32 cellular contexts compared by ENCODE assay signal in genomic region chr3:187765342-187765741, GRCh38. TPM values are rescaled to one million over a fixed set of nuclear protein-coding genes. Genes with fewer than 3 reads are reported as not detected.
DNase-seq lines count a peak whose midpoint lies in the region; ATAC-seq and TF ChIP-seq lines count a peak whose summit lies in the region.
"Had no signal": no experiment of that assay in that cellular context is flagged by ENCODE, and none has a peak within 500 bp of the region (broad histone marks: within the 10 kb centered on the region; RNA-seq: fewer than 3 reads in every experiment).

No MANE protein-coding gene starts in this region.

- H3K27ac ChIP-seq in SK-N-SH (ENCODE audit: low read depth in 2 of 2, low read length in 1 of 2): peak overlapping the region in 1 of 2 experiments; percentile 68; a peak in 2 of 4 replicates
- no peak overlapping the region for H3K27ac ChIP-seq in PC-3 (ENCODE audit: low read length)
- H3K27ac ChIP-seq in ovary: no peak overlapping the region
- H3K27ac ChIP-seq: 22Rv1, dorsolateral prefrontal cortex, RWPE1, transverse colon had no signal

- peaks cover 4% of the 10 kb centered on the region for H3K9me3 Mint-ChIP-seq in activated CD8-positive, alpha-beta memory T cell treated with anti-CD3 and anti-CD28 coated beads, Interleukin-2, amount 10 ng/mL, durations not matched to agents 7 days and 5 days (ENCODE audit: low read depth)
- H3K9me3 Mint-ChIP-seq: activated naive CD4-positive, alpha-beta T cell treated with anti-CD3 and anti-CD28 coated beads for 36 hours; activated T-cell treated with anti-CD3 and anti-CD28 coated beads, Interleukin-2, amount 50 U/mL, for 4 hours had no signal

- H3K27ac Mint-ChIP-seq in activated CD8-positive, alpha-beta memory T cell treated with anti-CD3 and anti-CD28 coated beads, Interleukin-2, amount 10 ng/mL, durations not matched to agents 7 days and 5 days: no peak overlapping the region
- H3K27ac Mint-ChIP-seq: activated naive CD4-positive, alpha-beta T cell treated with anti-CD3 and anti-CD28 coated beads for 36 hours; IgD-negative memory B cell; naive thymus-derived CD4-positive, alpha-beta T cell had no signal

- intact Hi-C loops in PC-3 (cut with micrococcal nuclease): no loop called here
- intact Hi-C loops in ovary (cut with DNase I): no loop called here

- H2AFZ ChIP-seq in SK-N-SH (ENCODE audit: low read depth) (no peak overlapping the region), PC-3 (ENCODE audit: low read length) (no peak overlapping the region)

- H3K4me1 ChIP-seq in SK-N-SH (ENCODE audit: control insufficient read depth in 1 of 2, insufficient read depth in 2 of 2, low read depth in 1 of 2, low read length in 1 of 2): peaks cover 3 to 4% of the 10 kb centered on the region in 2 experiments; a peak in 2 of 4 replicates
- H3K4me1 ChIP-seq in PC-3 (ENCODE audit: insufficient read depth, low read length): peaks cover 27% of the 10 kb centered on the region
- no peaks in the 10 kb centered on the region for H3K4me1 ChIP-seq in ovary (ENCODE audit: insufficient read depth)

- TF ChIP-seq CTCF in SK-N-SH (IDR thresholded peaks at IDR 0.05) (no peak), PC-3 (conservative IDR thresholded peaks at IDR 0.05; ENCODE audit: low read depth, low read length) (no peak), fibroblast of mammary gland (conservative IDR thresholded peaks at IDR 0.05; ENCODE audit: control insufficient read depth, insufficient read depth, low read depth, low read length) (no peak), ovary (IDR thresholded peaks at IDR 0.05) (no peak)

- ATAC-seq in SK-N-SH treated with all-trans-retinoic acid at 6 μM for 48 hours (no peak), PC-3 (peak; percentile 69), GM18502 (IDR thresholded peaks at IDR 0.05; ENCODE audit: poor library complexity, unreplicated experiment) (no peak)
- no peak for ATAC-seq in activated CD8-positive, alpha-beta memory T cell treated with anti-CD3 and anti-CD28 coated beads, Interleukin-2, amount 10 ng/mL, durations not matched to agents 7 days and 5 days
- ATAC-seq: activated T-cell treated with anti-CD3 and anti-CD28 coated beads, Interleukin-2, amount 50 U/mL, for 4 hours; naive thymus-derived CD4-positive, alpha-beta T cell had no signal

- H3K36me3 ChIP-seq in SK-N-SH (replicated peaks in 1 of 2; ENCODE audit: control insufficient read depth in 1 of 2, insufficient read depth in 2 of 2, low read length in 1 of 2) (no peaks in the 10 kb centered on the region), PC-3 (ENCODE audit: low read depth, low read length) (no peaks in the 10 kb centered on the region), ovary (no peaks in the 10 kb centered on the region)
- H3K36me3 ChIP-seq: BE2C, stomach, transverse colon had no signal

- H3K9ac ChIP-seq in SK-N-SH (no peak overlapping the region), PC-3 (ENCODE audit: low read length) (no peak overlapping the region)

- peaks cover 14% of the 10 kb centered on the region for H3K36me3 Mint-ChIP-seq in activated CD8-positive, alpha-beta memory T cell treated with anti-CD3 and anti-CD28 coated beads, Interleukin-2, amount 10 ng/mL, durations not matched to agents 7 days and 5 days

- BruUV-seq in PC-3 (replicated peaks; lab: Mats Ljungman, UMichigan): no TSS peak

- no peak overlapping the region for H3K4me3 ChIP-seq in SK-N-SH (ENCODE audit: low read depth in 2 of 2, low read length in 1 of 2)
- H3K4me3 ChIP-seq in PC-3 (ENCODE audit: low read length): no peak overlapping the region
- no peak overlapping the region for H3K4me3 ChIP-seq in fibroblast of mammary gland (ENCODE audit: control insufficient read depth, low read depth, low read length)
- H3K4me3 ChIP-seq in ovary: no peak overlapping the region
- H3K4me3 ChIP-seq: dorsolateral prefrontal cortex, stomach, transverse colon had no signal

- H3K79me2 ChIP-seq in SK-N-SH (ENCODE audit: insufficient read depth) (no peaks in the 10 kb centered on the region), PC-3 (ENCODE audit: low read length) (no peaks in the 10 kb centered on the region)

- POLR2A ChIA-PET in SK-N-SH (lab: Yijun Ruan, JAX): no interaction called here
- POLR2A ChIA-PET in PC-3 (lab: Charles Lee; ENCODE audit: unreplicated experiment): no interaction called here

- no peaks in the 10 kb centered on the region for H4K20me1 ChIP-seq in SK-N-SH (ENCODE audit: insufficient read depth)
- H4K20me1 ChIP-seq in PC-3 (ENCODE audit: low read length): no peaks in the 10 kb centered on the region

- peaks cover 21% of the 10 kb centered on the region for H3F3A ChIP-seq in SK-N-SH (replicated peaks; ENCODE audit: insufficient read depth)
- H3F3A ChIP-seq in PC-3 (ENCODE audit: low read length, unreplicated experiment): no peaks in the 10 kb centered on the region

- WGBS in SK-N-SH (ENCODE audit: low lambda C conversion rate): 88% methylated on average over 2 of the region's 2 CpGs
- 96 to 97% (median 96%) methylated on average over 2 of the region's 2 CpGs for WGBS in ovary, 3 donors

- H3K4me1 Mint-ChIP-seq in activated CD8-positive, alpha-beta memory T cell treated with anti-CD3 and anti-CD28 coated beads, Interleukin-2, amount 10 ng/mL, durations not matched to agents 7 days and 5 days: peaks cover 14% of the 10 kb centered on the region

- H3K4me2 ChIP-seq in SK-N-SH (no peak overlapping the region), PC-3 (ENCODE audit: low read length) (no peak overlapping the region)

- no peaks in the 10 kb centered on the region for H3K9me2 ChIP-seq in SK-N-SH
- H3K9me2 ChIP-seq in PC-3 (replicated peaks; ENCODE audit: low read length): no peaks in the 10 kb centered on the region

- peaks cover 5% of the 10 kb centered on the region for H3K27me3 Mint-ChIP-seq in activated CD8-positive, alpha-beta memory T cell treated with anti-CD3 and anti-CD28 coated beads, Interleukin-2, amount 10 ng/mL, durations not matched to agents 7 days and 5 days
- H3K27me3 Mint-ChIP-seq: IgD-negative memory B cell; naive thymus-derived CD4-positive, alpha-beta T cell had no signal

- no peaks in the 10 kb centered on the region for H3K27me3 ChIP-seq in SK-N-SH (ENCODE audit: insufficient read depth)
- H3K27me3 ChIP-seq in PC-3 (ENCODE audit: low read length): no peaks in the 10 kb centered on the region
- no peaks in the 10 kb centered on the region for H3K27me3 ChIP-seq in ovary
- H3K27me3 ChIP-seq: BE2C, dorsolateral prefrontal cortex, stomach, transverse colon had no signal

- TF ChIP-seq POLR2A in ovary (IDR thresholded peaks at IDR 0.05): no peak

- TF ChIP-seq EP300 in SK-N-SH (IDR thresholded peaks at IDR 0.05; ENCODE audit: borderline replicate concordance in 1 of 2, low read depth in 1 of 2, low read length in 1 of 2) (no peak), ovary (IDR thresholded peaks at IDR 0.05) (no peak)

- CTCF ChIA-PET in SK-N-SH (lab: Yijun Ruan, JAX) (no interaction called here), PC-3 (lab: Charles Lee) (no interaction called here)
- CTCF ChIA-PET in activated CD8-positive, alpha-beta memory T cell treated with anti-CD3 and anti-CD28 coated beads, Interleukin-2, amount 10 ng/mL, durations not matched to agents 7 days and 5 days (lab: Charles Lee): no interaction called here

- no peak for TF ChIP-seq RAD21 in SK-N-SH (IDR thresholded peaks at IDR 0.05; ENCODE audit: low read length)

- no peaks in the 10 kb centered on the region for H3K9me3 ChIP-seq in SK-N-SH
- H3K9me3 ChIP-seq in PC-3 (ENCODE audit: low read length): no peaks in the 10 kb centered on the region
- no peaks in the 10 kb centered on the region for H3K9me3 ChIP-seq in ovary
- H3K9me3 ChIP-seq: BE2C, Caco-2, stomach, transverse colon had no signal

- no peak overlapping the region for H3K4me3 Mint-ChIP-seq in activated CD8-positive, alpha-beta memory T cell treated with anti-CD3 and anti-CD28 coated beads, Interleukin-2, amount 10 ng/mL, durations not matched to agents 7 days and 5 days
- H3K4me3 Mint-ChIP-seq: activated naive CD4-positive, alpha-beta T cell treated with anti-CD3 and anti-CD28 coated beads for 36 hours; activated T-cell treated with anti-CD3 and anti-CD28 coated beads, Interleukin-2, amount 50 U/mL, for 4 hours; IgD-negative memory B cell; naive thymus-derived CD4-positive, alpha-beta T cell had no signal

- no peak for DNase-seq in SK-N-SH
- peak; percentile 55 for DNase-seq in PC-3
- peak; percentile 85 for DNase-seq in fibroblast of mammary gland (ENCODE audit: low read depth)
- DNase-seq in renal cortical epithelial cell (ENCODE audit: low read depth): peak; percentile 70
- no peak for DNase-seq in activated CD8-positive, alpha-beta memory T cell treated with anti-CD3 and anti-CD28 coated beads, Interleukin-2, amount 10 ng/mL, durations not matched to agents 7 days and 5 days
- no peak for DNase-seq in ovary
- DNase-seq: activated CD4-positive, CD25-positive, alpha-beta regulatory T cell; activated naive CD4-positive, alpha-beta T cell treated with anti-CD3 and anti-CD28 coated beads for 36 hours; activated T-cell treated with anti-CD3 and anti-CD28 coated beads, Interleukin-2, amount 50 U/mL, for 4 hours; amniotic stem cell; BE2C; Caco-2; caudate nucleus; DND-41; dorsolateral prefrontal cortex; kidney; MM.1S; naive thymus-derived CD4-positive, alpha-beta T cell; NCI-H1694; NCI-H2171 treated with DMSO at 0.1 percent for 48 hours; NCI-H526 treated with DMSO at 0.1 percent for 48 hours; occipital lobe; stimulated activated CD4-positive, alpha-beta T cell treated with anti-CD3 and anti-CD28 coated beads, Interleukin-12 subunit alpha, Interleukin-12 subunit beta, amount 100 ng/mL, for 4 hours; stimulated activated CD4-positive, alpha-beta T cell treated with anti-CD3 and anti-CD28 coated beads, Interleukin-4, amount 100 ng/mL, for 4 hours; stomach; T1000; transverse colon had no signal

TF ChIP-seq in SK-N-SH, 30 proteins besides CTCF, POLR2A, EP300 and RAD21 (continues in another document):
- TF ChIP-seq FOSL2 (IDR thresholded peaks at IDR 0.05; ENCODE audit: borderline replicate concordance, low read depth) (peak; percentile 56; the same call in 1 of the 2 replicates), TCF12 (IDR thresholded peaks at IDR 0.05) (peak; percentile 77), GABPA (IDR thresholded peaks at IDR 0.05; ENCODE audit: low read depth) (no peak)

TF ChIP-seq in SK-N-SH treated with all-trans-retinoic acid at 6 μM for 48 hours, 23 proteins besides CTCF, POLR2A, EP300 and RAD21:
- TF ChIP-seq GLIS3 (CRISPR knock-in tag; IDR thresholded peaks at IDR 0.05) (no peak), RARB (CRISPR knock-in tag; IDR thresholded peaks at IDR 0.05) (no peak), CSDC2 (CRISPR knock-in tag; IDR thresholded peaks at IDR 0.05) (no peak), ZFP3 (CRISPR knock-in tag; IDR thresholded peaks at IDR 0.05) (no peak), ZNF70 (CRISPR knock-in tag; IDR thresholded peaks at IDR 0.05) (no peak), ZFP30 (CRISPR knock-in tag; IDR thresholded peaks at IDR 0.05) (no peak)

RNA-seq across cellular contexts. Expression of gene BCL6, which starts 20.1 kb away (rescaled TPM):
- 13.8 and 14.0 TPM in 2 replicates for polyA plus RNA-seq in SK-N-SH (2012; rRNA removed)
- 6.0 and 7.6 TPM in 2 replicates for polyA plus RNA-seq in SK-N-SH (2012; cell fraction: cytosol; rRNA removed)
- polyA plus RNA-seq in SK-N-SH (2012; cell fraction: nucleus; rRNA removed): 71.7 and 72.8 TPM in 2 replicates
- 7.7 and 11.8 TPM in 2 replicates for total RNA-seq in PC-3 (2014; rRNA removed)
- total RNA-seq in renal cortical epithelial cell: 4.7 and 24.0 TPM in 2 replicates
- 10 to 100 TPM; 12.1 to 13.2 TPM for total RNA-seq in activated CD8-positive, alpha-beta memory T cell treated with anti-CD3 and anti-CD28 coated beads, Interleukin-2, amount 10 ng/mL, durations not matched to agents 7 days and 5 days
- 10 to 100 TPM; 51.6 to 91.1 (median 60.2) TPM for total RNA-seq in ovary
- 10 to 100 TPM; 46.3 to 46.8 TPM for polyA plus RNA-seq in ovary

Comparison
In these comparisons a context has a peak if more than half of its experiments do, and no peak if none do; other contexts are left out.
1. DNase-seq: peak in PC-3 (single experiment), fibroblast of mammary gland (single experiment) and renal cortical epithelial cell (single experiment); none in SK-N-SH (single experiment), activated CD8-positive, alpha-beta memory T cell treated with anti-CD3 and anti-CD28 coated beads, Interleukin-2, amount 10 ng/mL, durations not matched to agents 7 days and 5 days (single experiment) and ovary (0 of 5).